ENCODE assay signal across 1 cellular context in the genomic region with DNA sequence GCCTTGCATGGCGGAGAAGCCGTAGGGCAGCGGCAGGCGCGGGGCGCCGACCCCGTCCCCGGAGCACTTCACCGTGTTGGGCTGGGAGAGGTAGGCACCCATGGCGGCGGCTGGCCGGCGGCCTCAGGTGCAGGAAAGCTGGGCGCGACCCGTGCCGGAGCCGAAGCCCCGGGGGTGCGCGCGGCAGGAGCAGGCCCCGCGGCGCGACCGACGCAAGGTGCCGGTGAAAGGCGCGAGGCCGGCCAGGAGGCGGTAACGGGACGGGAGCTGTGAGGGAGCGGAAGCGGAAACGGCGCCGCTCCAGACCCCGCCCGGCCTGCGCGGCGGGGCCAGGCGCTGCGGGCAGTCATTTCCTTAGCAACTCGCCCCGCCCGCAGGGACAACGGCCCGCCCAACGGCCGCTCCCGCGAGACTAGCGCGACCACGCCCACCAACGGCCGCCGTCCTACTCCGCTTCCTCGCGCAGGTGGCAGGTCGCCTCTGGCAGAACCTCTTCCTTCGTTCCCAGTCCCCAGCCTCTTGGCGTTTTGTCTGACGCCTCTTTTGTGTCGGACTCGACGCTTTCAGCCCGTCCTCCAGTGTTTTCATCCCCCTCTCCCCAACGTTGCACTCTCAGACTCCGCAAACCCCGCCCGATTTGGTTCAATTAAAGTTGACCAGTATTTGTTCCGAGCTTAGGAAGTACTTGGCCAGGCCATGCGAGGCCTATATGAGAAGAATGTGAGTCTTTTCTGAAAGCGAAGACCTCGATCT.
A peak's percentile ranks its signal among the peaks of the same experiment; 100 is the strongest.
TF ChIP-seq lines count a peak whose summit lies in the region.

A gene with protein sequence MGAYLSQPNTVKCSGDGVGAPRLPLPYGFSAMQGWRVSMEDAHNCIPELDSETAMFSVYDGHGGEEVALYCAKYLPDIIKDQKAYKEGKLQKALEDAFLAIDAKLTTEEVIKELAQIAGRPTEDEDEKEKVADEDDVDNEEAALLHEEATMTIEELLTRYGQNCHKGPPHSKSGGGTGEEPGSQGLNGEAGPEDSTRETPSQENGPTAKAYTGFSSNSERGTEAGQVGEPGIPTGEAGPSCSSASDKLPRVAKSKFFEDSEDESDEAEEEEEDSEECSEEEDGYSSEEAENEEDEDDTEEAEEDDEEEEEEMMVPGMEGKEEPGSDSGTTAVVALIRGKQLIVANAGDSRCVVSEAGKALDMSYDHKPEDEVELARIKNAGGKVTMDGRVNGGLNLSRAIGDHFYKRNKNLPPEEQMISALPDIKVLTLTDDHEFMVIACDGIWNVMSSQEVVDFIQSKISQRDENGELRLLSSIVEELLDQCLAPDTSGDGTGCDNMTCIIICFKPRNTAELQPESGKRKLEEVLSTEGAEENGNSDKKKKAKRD (minus strand): TSS at position 271 of the 753 bp plus-strand sequence. CDS start 169 bp downstream, at position 102.

TF ChIP-seq in K562, 482 proteins besides CTCF, POLR2A, EP300 and RAD21 (continued from another document and continues in another):
- no peak for TF ChIP-seq ZBTB12 (CRISPR knock-in tag; IDR thresholded peaks at IDR 0.05)
- no peak for TF ChIP-seq RBM22 (IDR thresholded peaks at IDR 0.05; ENCODE audit: low read depth, low read length, poor library complexity, severe bottlenecking)
- TF ChIP-seq U2AF2 (optimal IDR thresholded peaks at IDR 0.05; ENCODE audit: low read depth, low read length), result no peak
- 0 out of 2 replicates have a peak, but pooled peaks have one; percentile 53 for TF ChIP-seq DIDO1 (tag; IDR thresholded peaks at IDR 0.05; ENCODE audit: low read depth)
- 0 out of 2 replicates have a peak, but pooled peaks have one; percentile 49 for TF ChIP-seq ZNF224 (CRISPR knock-in tag; IDR thresholded peaks at IDR 0.05)
- peak; percentile 30; the same call in 1 of the 2 replicates for TF ChIP-seq GMEB1 (CRISPR knock-in tag; IDR thresholded peaks at IDR 0.05)
- no peak for TF ChIP-seq LEF1 (IDR thresholded peaks at IDR 0.05)
- no peak for TF ChIP-seq DEAF1 (CRISPR knock-in tag; IDR thresholded peaks at IDR 0.05)
- 0 out of 2 replicates have a peak, but pooled peaks have one; percentile 12 for TF ChIP-seq ZKSCAN1 (IDR thresholded peaks at IDR 0.05; ENCODE audit: low read depth, low read length)
- no peak for TF ChIP-seq ZNF274 (IDR thresholded peaks at IDR 0.05; ENCODE audit: borderline replicate concordance, low read depth, low read length)
- peak; percentile 40; the same call in 1 of the 2 replicates for TF ChIP-seq BHLHE40 (IDR thresholded peaks at IDR 0.05; ENCODE audit: low read length)
- no peak for TF ChIP-seq SMARCC2 (IDR thresholded peaks at IDR 0.05; ENCODE audit: low read depth)
- TF ChIP-seq, protein P1, sequence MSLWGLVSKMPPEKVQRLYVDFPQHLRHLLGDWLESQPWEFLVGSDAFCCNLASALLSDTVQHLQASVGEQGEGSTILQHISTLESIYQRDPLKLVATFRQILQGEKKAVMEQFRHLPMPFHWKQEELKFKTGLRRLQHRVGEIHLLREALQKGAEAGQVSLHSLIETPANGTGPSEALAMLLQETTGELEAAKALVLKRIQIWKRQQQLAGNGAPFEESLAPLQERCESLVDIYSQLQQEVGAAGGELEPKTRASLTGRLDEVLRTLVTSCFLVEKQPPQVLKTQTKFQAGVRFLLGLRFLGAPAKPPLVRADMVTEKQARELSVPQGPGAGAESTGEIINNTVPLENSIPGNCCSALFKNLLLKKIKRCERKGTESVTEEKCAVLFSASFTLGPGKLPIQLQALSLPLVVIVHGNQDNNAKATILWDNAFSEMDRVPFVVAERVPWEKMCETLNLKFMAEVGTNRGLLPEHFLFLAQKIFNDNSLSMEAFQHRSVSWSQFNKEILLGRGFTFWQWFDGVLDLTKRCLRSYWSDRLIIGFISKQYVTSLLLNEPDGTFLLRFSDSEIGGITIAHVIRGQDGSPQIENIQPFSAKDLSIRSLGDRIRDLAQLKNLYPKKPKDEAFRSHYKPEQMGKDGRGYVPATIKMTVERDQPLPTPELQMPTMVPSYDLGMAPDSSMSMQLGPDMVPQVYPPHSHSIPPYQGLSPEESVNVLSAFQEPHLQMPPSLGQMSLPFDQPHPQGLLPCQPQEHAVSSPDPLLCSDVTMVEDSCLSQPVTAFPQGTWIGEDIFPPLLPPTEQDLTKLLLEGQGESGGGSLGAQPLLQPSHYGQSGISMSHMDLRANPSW (CRISPR knock-in tag; IDR thresholded peaks at IDR 0.05), result no peak; the same call in 1 of the 2 replicates
- peak; percentile 76 for TF ChIP-seq MYBL2 (IDR thresholded peaks at IDR 0.05; ENCODE audit: low read depth)
- TF ChIP-seq MYBL2 (CRISPR knock-in tag; IDR thresholded peaks at IDR 0.05; ENCODE audit: borderline replicate concordance), result no peak
- no peak for TF ChIP-seq ZBTB1 (CRISPR knock-in tag; IDR thresholded peaks at IDR 0.05; ENCODE audit: borderline replicate concordance, low read depth)
- TF ChIP-seq FOXM1 (IDR thresholded peaks at IDR 0.05; ENCODE audit: low read depth), result peak; percentile 41; the same call in 1 of the 2 replicates
- no peak for TF ChIP-seq FOXM1 (CRISPR knock-in tag; IDR thresholded peaks at IDR 0.05; ENCODE audit: low read depth)
- TF ChIP-seq ETV5 (CRISPR knock-in tag; IDR thresholded peaks at IDR 0.05; ENCODE audit: low read depth), result peak; percentile 50; the same call in 1 of the 2 replicates
- no peak for TF ChIP-seq LCOR (CRISPR knock-in tag; IDR thresholded peaks at IDR 0.05)
- TF ChIP-seq KHSRP (IDR thresholded peaks at IDR 0.05), result no peak
- TF ChIP-seq ZNF407 (IDR thresholded peaks at IDR 0.05; ENCODE audit: low read depth), result 0 out of 2 replicates have a peak, but pooled peaks have one; percentile 53
- peak; percentile 62; the same call in 1 of the 2 replicates for TF ChIP-seq ZNF589 (CRISPR knock-in tag; IDR thresholded peaks at IDR 0.05; ENCODE audit: low read depth)
- no peak for TF ChIP-seq PTTG1 (tag; IDR thresholded peaks at IDR 0.05; ENCODE audit: low read depth)
- TF ChIP-seq HNRNPUL1 (IDR thresholded peaks at IDR 0.05; ENCODE audit: low read length), result no peak
- TF ChIP-seq SMARCB1 (IDR thresholded peaks at IDR 0.05; ENCODE audit: insufficient read length, low read depth), result no peak
- TF ChIP-seq TEAD1 (CRISPR knock-in tag; IDR thresholded peaks at IDR 0.05), result 0 out of 4 replicates have a peak, but pooled peaks have one; percentile 18 to 22
- no peak for TF ChIP-seq MYNN (IDR thresholded peaks at IDR 0.05)
- TF ChIP-seq MYNN (CRISPR knock-in tag; IDR thresholded peaks at IDR 0.05), result no peak
- no peak for TF ChIP-seq ZBTB2 (IDR thresholded peaks at IDR 0.05)
- TF ChIP-seq BCL6 (CRISPR knock-in tag; IDR thresholded peaks at IDR 0.05), result no peak
- TF ChIP-seq MTF1 (CRISPR knock-in tag; IDR thresholded peaks at IDR 0.05; ENCODE audit: borderline replicate concordance), result no peak
- no peak for TF ChIP-seq ZC3H8 (IDR thresholded peaks at IDR 0.05)
- TF ChIP-seq RFX7 (CRISPR knock-in tag; IDR thresholded peaks at IDR 0.05), result no peak
- peak; percentile 98 for TF ChIP-seq RBM25 (IDR thresholded peaks at IDR 0.05; ENCODE audit: low read depth, low read length, severe bottlenecking)
- TF ChIP-seq ARID1B (IDR thresholded peaks at IDR 0.05), result no peak
